Comparison of ENCODE assay signal across 1 cellular context in genomic region chr16:66617728-66618127, GRCh38.
TF ChIP-seq lines count a peak whose summit lies in the region.

No MANE protein-coding gene starts in this region.

TF ChIP-seq in K562, 482 proteins besides CTCF, POLR2A, EP300 and RAD21 (continued from another document and continues in another):
- TF ChIP-seq DMBX1 (CRISPR knock-in tag; IDR thresholded peaks at IDR 0.05; ENCODE audit: borderline replicate concordance), result peak; percentile 87; the same call in 1 of the 2 replicates
- peak; percentile 70; the same call in 1 of the 2 replicates for TF ChIP-seq TCF7 (IDR thresholded peaks at IDR 0.05; ENCODE audit: borderline replicate concordance)
- no peak for TF ChIP-seq SNRNP70 (optimal IDR thresholded peaks at IDR 0.05; ENCODE audit: low read depth, low read length)
- TF ChIP-seq HLTF (IDR thresholded peaks at IDR 0.05), result no peak
- no peak for TF ChIP-seq E2F4 (CRISPR knock-in tag; IDR thresholded peaks at IDR 0.05; ENCODE audit: low read depth)
- 0 out of 2 replicates have a peak, but pooled peaks have one; percentile 26 for TF ChIP-seq JUND (IDR thresholded peaks at IDR 0.05; ENCODE audit: borderline replicate concordance, low read depth, low read length)
- TF ChIP-seq JUND (tag; IDR thresholded peaks at IDR 0.05; ENCODE audit: borderline replicate concordance, low read depth, low read length), result no peak; the same call in 2 of the 3 replicates
- TF ChIP-seq, protein P1, sequence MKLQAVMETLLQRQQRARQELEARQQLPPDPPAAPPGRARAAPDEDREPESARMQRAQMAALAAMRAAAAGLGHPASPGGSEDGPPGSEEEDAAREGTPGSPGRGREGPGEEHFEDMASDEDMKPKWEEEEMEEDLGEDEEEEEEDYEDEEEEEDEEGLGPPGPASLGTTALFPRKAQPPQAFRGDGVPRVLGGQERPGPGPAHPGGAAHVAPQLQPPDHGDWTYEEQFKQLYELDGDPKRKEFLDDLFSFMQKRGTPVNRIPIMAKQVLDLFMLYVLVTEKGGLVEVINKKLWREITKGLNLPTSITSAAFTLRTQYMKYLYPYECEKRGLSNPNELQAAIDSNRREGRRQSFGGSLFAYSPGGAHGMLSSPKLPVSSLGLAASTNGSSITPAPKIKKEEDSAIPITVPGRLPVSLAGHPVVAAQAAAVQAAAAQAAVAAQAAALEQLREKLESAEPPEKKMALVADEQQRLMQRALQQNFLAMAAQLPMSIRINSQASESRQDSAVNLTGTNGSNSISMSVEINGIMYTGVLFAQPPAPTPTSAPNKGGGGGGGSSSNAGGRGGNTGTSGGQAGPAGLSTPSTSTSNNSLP (IDR thresholded peaks at IDR 0.05; ENCODE audit: borderline replicate concordance, low read depth, low read length), result no peak
- no peak for TF ChIP-seq SMC3 (conservative IDR thresholded peaks at IDR 0.05; ENCODE audit: insufficient read depth, low read depth, low read length)
- peak; percentile 87 for TF ChIP-seq NFIC (IDR thresholded peaks at IDR 0.05)
- TF ChIP-seq CC2D1A (IDR thresholded peaks at IDR 0.05), result peak; percentile 85; the same call in 1 of the 2 replicates
- TF ChIP-seq KAT2B (IDR thresholded peaks at IDR 0.05; ENCODE audit: low read depth, low read length), result no peak
- peak; percentile 47; the same call in 1 of the 2 replicates for TF ChIP-seq LEF1 (IDR thresholded peaks at IDR 0.05)
- no peak for TF ChIP-seq PTBP1 (IDR thresholded peaks at IDR 0.05; ENCODE audit: low read depth, low read length)
- TF ChIP-seq ZNF347 (CRISPR knock-in tag; IDR thresholded peaks at IDR 0.05; ENCODE audit: low read depth), result no peak
- TF ChIP-seq CTBP1 (IDR thresholded peaks at IDR 0.05; ENCODE audit: borderline replicate concordance), result peak; percentile 92
- TF ChIP-seq LCOR (CRISPR knock-in tag; IDR thresholded peaks at IDR 0.05), result no peak
- peak in 1 of 2 experiments; percentile 78; a peak in 2 of 4 replicates for TF ChIP-seq HDAC1 (IDR thresholded peaks at IDR 0.05)
- peak; percentile 93 for TF ChIP-seq TAL1 (IDR thresholded peaks at IDR 0.05)
- peak; percentile 36 for TF ChIP-seq HDAC3 (IDR thresholded peaks at IDR 0.05; ENCODE audit: borderline replicate concordance, partially characterized antibody)
- TF ChIP-seq ZNF592 (IDR thresholded peaks at IDR 0.05), result 0 out of 2 replicates have a peak, but pooled peaks have one; percentile 10
- TF ChIP-seq DPF2 (IDR thresholded peaks at IDR 0.05), result peak; percentile 91
- TF ChIP-seq, protein P2, sequence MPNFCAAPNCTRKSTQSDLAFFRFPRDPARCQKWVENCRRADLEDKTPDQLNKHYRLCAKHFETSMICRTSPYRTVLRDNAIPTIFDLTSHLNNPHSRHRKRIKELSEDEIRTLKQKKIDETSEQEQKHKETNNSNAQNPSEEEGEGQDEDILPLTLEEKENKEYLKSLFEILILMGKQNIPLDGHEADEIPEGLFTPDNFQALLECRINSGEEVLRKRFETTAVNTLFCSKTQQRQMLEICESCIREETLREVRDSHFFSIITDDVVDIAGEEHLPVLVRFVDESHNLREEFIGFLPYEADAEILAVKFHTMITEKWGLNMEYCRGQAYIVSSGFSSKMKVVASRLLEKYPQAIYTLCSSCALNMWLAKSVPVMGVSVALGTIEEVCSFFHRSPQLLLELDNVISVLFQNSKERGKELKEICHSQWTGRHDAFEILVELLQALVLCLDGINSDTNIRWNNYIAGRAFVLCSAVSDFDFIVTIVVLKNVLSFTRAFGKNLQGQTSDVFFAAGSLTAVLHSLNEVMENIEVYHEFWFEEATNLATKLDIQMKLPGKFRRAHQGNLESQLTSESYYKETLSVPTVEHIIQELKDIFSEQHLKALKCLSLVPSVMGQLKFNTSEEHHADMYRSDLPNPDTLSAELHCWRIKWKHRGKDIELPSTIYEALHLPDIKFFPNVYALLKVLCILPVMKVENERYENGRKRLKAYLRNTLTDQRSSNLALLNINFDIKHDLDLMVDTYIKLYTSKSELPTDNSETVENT (CRISPR knock-in tag; IDR thresholded peaks at IDR 0.05), result no peak
- TF ChIP-seq LARP7 (IDR thresholded peaks at IDR 0.05), result no peak
- TF ChIP-seq SP1 (CRISPR knock-in tag; IDR thresholded peaks at IDR 0.05), result no peak
- TF ChIP-seq TEAD1 (CRISPR knock-in tag; IDR thresholded peaks at IDR 0.05), result no peak
- TF ChIP-seq, protein P3, sequence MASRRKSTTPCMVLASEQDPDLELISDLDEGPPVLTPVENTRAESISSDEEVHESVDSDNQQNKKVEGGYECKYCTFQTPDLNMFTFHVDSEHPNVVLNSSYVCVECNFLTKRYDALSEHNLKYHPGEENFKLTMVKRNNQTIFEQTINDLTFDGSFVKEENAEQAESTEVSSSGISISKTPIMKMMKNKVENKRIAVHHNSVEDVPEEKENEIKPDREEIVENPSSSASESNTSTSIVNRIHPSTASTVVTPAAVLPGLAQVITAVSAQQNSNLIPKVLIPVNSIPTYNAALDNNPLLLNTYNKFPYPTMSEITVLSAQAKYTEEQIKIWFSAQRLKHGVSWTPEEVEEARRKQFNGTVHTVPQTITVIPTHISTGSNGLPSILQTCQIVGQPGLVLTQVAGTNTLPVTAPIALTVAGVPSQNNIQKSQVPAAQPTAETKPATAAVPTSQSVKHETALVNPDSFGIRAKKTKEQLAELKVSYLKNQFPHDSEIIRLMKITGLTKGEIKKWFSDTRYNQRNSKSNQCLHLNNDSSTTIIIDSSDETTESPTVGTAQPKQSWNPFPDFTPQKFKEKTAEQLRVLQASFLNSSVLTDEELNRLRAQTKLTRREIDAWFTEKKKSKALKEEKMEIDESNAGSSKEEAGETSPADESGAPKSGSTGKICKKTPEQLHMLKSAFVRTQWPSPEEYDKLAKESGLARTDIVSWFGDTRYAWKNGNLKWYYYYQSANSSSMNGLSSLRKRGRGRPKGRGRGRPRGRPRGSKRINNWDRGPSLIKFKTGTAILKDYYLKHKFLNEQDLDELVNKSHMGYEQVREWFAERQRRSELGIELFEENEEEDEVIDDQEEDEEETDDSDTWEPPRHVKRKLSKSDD (conservative IDR thresholded peaks at IDR 0.05; ENCODE audit: low read length), result no peak
- TF ChIP-seq NCOA2 (IDR thresholded peaks at IDR 0.05; ENCODE audit: partially characterized antibody in 2 of 2), result no peak
- TF ChIP-seq CLOCK (CRISPR knock-in tag; IDR thresholded peaks at IDR 0.05; ENCODE audit: borderline replicate concordance), result no peak
- no peak for TF ChIP-seq ZNF586 (CRISPR knock-in tag; conservative IDR thresholded peaks at IDR 0.05)
- peak; percentile 63 for TF ChIP-seq CREB1 (IDR thresholded peaks at IDR 0.05)
- TF ChIP-seq CREB1 (CRISPR knock-in tag; IDR thresholded peaks at IDR 0.05), result no peak
- TF ChIP-seq ETS1 (conservative IDR thresholded peaks at IDR 0.05; ENCODE audit: control insufficient read depth, low read depth, low read length), result peak; percentile 82
- peak; percentile 53; the same call in 1 of the 2 replicates for TF ChIP-seq ETV5 (CRISPR knock-in tag; IDR thresholded peaks at IDR 0.05; ENCODE audit: low read depth)
- TF ChIP-seq SMARCE1 (IDR thresholded peaks at IDR 0.05), result peak; percentile 71
- TF ChIP-seq NFE2 (IDR thresholded peaks at IDR 0.05; ENCODE audit: low read depth), result 0 out of 2 replicates have a peak, but pooled peaks have one; percentile 4
- no peak for TF ChIP-seq STAT5B (CRISPR knock-in tag; IDR thresholded peaks at IDR 0.05)
- no peak for TF ChIP-seq PBX2 (CRISPR knock-in tag; IDR thresholded peaks at IDR 0.05; ENCODE audit: low read depth)
- no peak for TF ChIP-seq PBX2 (tag; conservative IDR thresholded peaks at IDR 0.05; ENCODE audit: low read depth)
- TF ChIP-seq EWSR1 (IDR thresholded peaks at IDR 0.05; ENCODE audit: borderline replicate concordance, low read depth, partially characterized antibody), result no peak
- TF ChIP-seq XRCC5 (IDR thresholded peaks at IDR 0.05; ENCODE audit: low read depth, low read length), result no peak
- TF ChIP-seq BCOR (IDR thresholded peaks at IDR 0.05), result peak; percentile 52; the same call in 1 of the 2 replicates
- peak; percentile 94 for TF ChIP-seq ARID1B (IDR thresholded peaks at IDR 0.05)
- no peak for TF ChIP-seq ARHGAP35 (IDR thresholded peaks at IDR 0.05; ENCODE audit: partially characterized antibody)
- TF ChIP-seq FOXK2 (conservative IDR thresholded peaks at IDR 0.05 in 1 of 2, IDR thresholded peaks at IDR 0.05 in 1 of 2; ENCODE audit: low read depth in 2 of 2), result no peak; a peak in 1 of 4 replicates
- TF ChIP-seq GATAD2A (IDR thresholded peaks at IDR 0.05), result peak; percentile 42; the same call in 1 of the 2 replicates
- TF ChIP-seq ZKSCAN3 (CRISPR knock-in tag; IDR thresholded peaks at IDR 0.05), result no peak
- peak; percentile 96 for TF ChIP-seq TCF3 (CRISPR knock-in tag; IDR thresholded peaks at IDR 0.05)
